14 cellular contexts compared by ENCODE assay signal in genomic region chr17:63443053-63443452, GRCh38. TPM values are rescaled to one million over a fixed set of nuclear protein-coding genes. Genes with fewer than 3 reads are reported as not detected.
"Had no signal": no experiment of that assay in that cellular context is flagged by ENCODE, and none has a peak within 500 bp of the region (broad histone marks: within the 10 kb centered on the region; RNA-seq: fewer than 3 reads in every experiment).

No MANE protein-coding gene starts in this region.

- H3K36me3 ChIP-seq: heart left ventricle, left lung, right atrium auricular region, tibial nerve had no signal

- DNase-seq: activated CD4-positive, alpha-beta memory T cell treated with anti-CD3 and anti-CD28 coated beads, Interleukin-2, amount 10 ng/mL, durations not matched to agents 7 days and 5 days; central memory CD4-positive, alpha-beta T cell; effector CD4-positive, alpha-beta T cell; heart left ventricle; small intestine had no signal

- H3K36me3 Mint-ChIP-seq: activated naive CD4-positive, alpha-beta T cell treated with anti-CD3 and anti-CD28 coated beads, Interleukin-2, amount 50 U/mL, for 24 hours; stimulated activated memory B cell treated with anti-CD40 and anti-IgM and Interleukin-4, amounts not matched to agents 10 μg/mL and 1 μg/mL and 100 μg/mL, for 72 hours had no signal

- H3K27ac Mint-ChIP-seq: activated naive CD4-positive, alpha-beta T cell treated with anti-CD3 and anti-CD28 coated beads, Interleukin-2, amount 50 U/mL, for 24 hours; activated T-helper 2 cell treated with anti-CD3 and anti-CD28 coated beads, Interferon-gamma antibody, Interleukin-2, Interleukin-4, amounts not matched to agents 10 μg/mL and 5 μg/mL and 100 μg/mL, durations not matched to agents 14 hours and 24 hours and 36 hours; T-helper 2 cell treated with Interferon-gamma antibody and Interleukin-4, amounts not matched to agents 5 μg/mL and 100 μg/mL, for 36 hours had no signal

- H3K4me3 Mint-ChIP-seq: activated CD4-positive, alpha-beta memory T cell treated with anti-CD3 and anti-CD28 coated beads, Interleukin-2, amount 10 ng/mL, durations not matched to agents 7 days and 5 days; activated CD4-positive, alpha-beta T cell treated with anti-CD3 and anti-CD28 coated beads for 36 hours; activated naive CD4-positive, alpha-beta T cell treated with anti-CD3 and anti-CD28 coated beads, Interleukin-2, amount 50 U/mL, for 24 hours; stimulated activated memory B cell treated with anti-CD40 and anti-IgM and Interleukin-4, amounts not matched to agents 10 μg/mL and 1 μg/mL and 100 μg/mL, for 72 hours; T-helper 2 cell treated with Interferon-gamma antibody and Interleukin-4, amounts not matched to agents 5 μg/mL and 100 μg/mL, for 36 hours had no signal

- H3K4me3 ChIP-seq: coronary artery, heart left ventricle, left lung, right atrium auricular region, tibial nerve had no signal

- H3K9me3 ChIP-seq: heart left ventricle, left lung, right atrium auricular region, tibial nerve had no signal

- H3K27ac ChIP-seq: coronary artery, heart left ventricle, tibial nerve had no signal

- H3K27me3 ChIP-seq: heart left ventricle, right atrium auricular region, tibial nerve had no signal

- H3K27me3 Mint-ChIP-seq: activated CD4-positive, alpha-beta T cell treated with anti-CD3 and anti-CD28 coated beads for 36 hours; activated naive CD4-positive, alpha-beta T cell treated with anti-CD3 and anti-CD28 coated beads, Interleukin-2, amount 50 U/mL, for 24 hours; stimulated activated memory B cell treated with anti-CD40 and anti-IgM and Interleukin-4, amounts not matched to agents 10 μg/mL and 1 μg/mL and 100 μg/mL, for 72 hours had no signal

- H3K9me3 Mint-ChIP-seq: activated CD4-positive, alpha-beta memory T cell treated with anti-CD3 and anti-CD28 coated beads, Interleukin-2, amount 10 ng/mL, durations not matched to agents 7 days and 5 days; activated naive CD4-positive, alpha-beta T cell treated with anti-CD3 and anti-CD28 coated beads, Interleukin-2, amount 50 U/mL, for 24 hours; activated T-helper 2 cell treated with anti-CD3 and anti-CD28 coated beads, Interferon-gamma antibody, Interleukin-2, Interleukin-4, amounts not matched to agents 10 μg/mL and 5 μg/mL and 100 μg/mL, durations not matched to agents 14 hours and 24 hours and 36 hours; stimulated activated memory B cell treated with anti-CD40 and anti-IgM and Interleukin-4, amounts not matched to agents 10 μg/mL and 1 μg/mL and 100 μg/mL, for 72 hours; T-helper 2 cell treated with Interferon-gamma antibody and Interleukin-4, amounts not matched to agents 5 μg/mL and 100 μg/mL, for 36 hours had no signal

RNA-seq across cellular contexts. Expression of gene ACE, which starts 33.8 kb away (rescaled TPM):
- total RNA-seq: activated T-helper 2 cell treated with anti-CD3 and anti-CD28 coated beads, Interferon-gamma antibody, Interleukin-2, Interleukin-4, amounts not matched to agents 10 μg/mL and 5 μg/mL and 100 μg/mL, durations not matched to agents 14 hours and 24 hours and 36 hours had no signal
